ENCODE assay signal across 8 cellular contexts in genomic region chr4:88006956-88007303, GRCh38. TPM values are rescaled to one million over a fixed set of nuclear protein-coding genes. Genes with fewer than 3 reads are reported as not detected.
DNase-seq lines count a peak whose midpoint lies in the region; ATAC-seq, FAIRE-seq and TF ChIP-seq lines count a peak whose summit lies in the region.

No MANE protein-coding gene starts in this region.

- peak overlapping the region; percentile 64; the same call in 1 of the 2 replicates for H2AFZ ChIP-seq in GM12878 (ENCODE audit: control insufficient read depth, low read depth, low read length)
- H2AFZ ChIP-seq in HepG2 (ENCODE audit: low read length): no peak overlapping the region

- TF ChIP-seq POLR2A in GM12878 (IDR thresholded peaks at IDR 0.05; ENCODE audit: low read depth, low read length): no peak
- TF ChIP-seq POLR2A in HepG2 (IDR thresholded peaks at IDR 0.05; ENCODE audit: insufficient read depth in 1 of 2, low read depth in 2 of 2, low read length in 2 of 2): no peak
- TF ChIP-seq POLR2A in thyroid gland (IDR thresholded peaks at IDR 0.05): no peak

- no peak for DNase-seq in T-helper 1 cell
- no peak for DNase-seq in GM12878 (ENCODE audit: low read depth, low spot score)
- no peak for DNase-seq in HepG2 (ENCODE audit: low spot score)
- DNase-seq in thyroid gland: peak in 1 of 2 donors; percentile 8
- no peak for DNase-seq in OCI-M2 (lab: John Stamatoyannopoulos, UW; ENCODE audit: unreplicated experiment)

- SMC1A ChIA-PET in GM12878 (lab: Charles Lee; ENCODE audit: uncharacterized antibody, unreplicated experiment): interaction anchor here (0.6 kb wide), 1 partner anchor 473 kb away, joined by 3 read pairs; no protein-coding TSS in a partner anchor

- in situ Hi-C loops in GM12878 (cut with MboI) (no loop called here), HepG2 (cut with HindIII; ENCODE audit: extremely low pct_ligation_motif_present, low pct_unique_long_range_greater_than_20kb) (no loop called here)

- no peak overlapping the region for H3K4me3 ChIP-seq in GM12878
- H3K4me3 ChIP-seq in HepG2 (replicated peaks in 1 of 3; ENCODE audit: insufficient read depth in 1 of 3, low read depth in 2 of 3, low read length in 3 of 3): peak overlapping the region; percentile 70 to 84 (median 75); a peak in 5 of 6 replicates
- H3K4me3 ChIP-seq in thyroid gland (replicated peaks in 1 of 3): peak overlapping the region in 1 of 3 donors; percentile 67

- H3K4me1 ChIP-seq in GM12878 (ENCODE audit: control insufficient read depth, insufficient read depth, low read length) (peaks cover under 1% of the 10 kb centered on the region), HepG2 (ENCODE audit: insufficient read depth, low read length) (peaks cover 41% of the 10 kb centered on the region), thyroid gland (peaks cover 8 to 13% of the 10 kb centered on the region in 2 donors)

- H3K4me3 Mint-ChIP-seq in T-helper 1 cell treated with Interleukin-12 subunit alpha and Interleukin-12 subunit beta and Interleukin-4 antibody, amounts not matched to agents 30 μg/mL and 1 μg/mL, for 36 hours: peak overlapping the region; percentile 78

- TF ChIP-seq RAD21 in GM12878 (IDR thresholded peaks at IDR 0.05; ENCODE audit: insufficient read depth, low read depth, low read length) (no peak), HepG2 (CRISPR knock-in tag; IDR thresholded peaks at IDR 0.05) (no peak)

- RAD21 ChIA-PET in GM12878 (lab: Charles Lee; ENCODE audit: unreplicated experiment): no interaction called here

- TF ChIP-seq CTCF in GM12878 (IDR thresholded peaks at IDR 0.05 in 2 of 3, conservative IDR thresholded peaks at IDR 0.05 in 1 of 3; ENCODE audit: control insufficient read depth in 2 of 3, extremely low read depth in 1 of 3, insufficient read depth in 1 of 3, low read depth in 3 of 3, low read length in 3 of 3) (no peak), HepG2 (CRISPR knock-in tag; IDR thresholded peaks at IDR 0.05) (no peak), thyroid gland (IDR thresholded peaks at IDR 0.05) (no peak)

- FAIRE-seq in GM12878 (lab: Jason Lieb, UNC): peak; percentile 86
- FAIRE-seq in HepG2 (lab: Jason Lieb, UNC): no peak

- peaks cover 23% of the 10 kb centered on the region for H3K4me1 Mint-ChIP-seq in T-helper 1 cell treated with Interleukin-12 subunit alpha and Interleukin-12 subunit beta and Interleukin-4 antibody, amounts not matched to agents 30 μg/mL and 1 μg/mL, for 36 hours (ENCODE audit: low read depth)

- CTCF ChIA-PET in GM12878 (lab: Yijun Ruan, JAX): interaction anchor here (1.8 kb wide), 1 partner anchor 21 kb away, joined by 5 read pairs; no protein-coding TSS in a partner anchor
- CTCF ChIA-PET in HepG2 (lab: Yijun Ruan, JAX; ENCODE audit: low intra/inter-chr PET ratio, low total read pairs): no interaction called here

- POLR2A ChIA-PET in GM12878 (lab: Charles Lee) (no interaction called here), HepG2 (lab: Yijun Ruan, JAX) (no interaction called here)

- H3K36me3 ChIP-seq in GM12878 (ENCODE audit: control insufficient read depth in 2 of 2, insufficient read depth in 2 of 2, low read length in 1 of 2) (no peaks in the 10 kb centered on the region), HepG2 (replicated peaks in 1 of 2; ENCODE audit: control insufficient read depth in 1 of 2, insufficient read depth in 2 of 2, low read length in 2 of 2) (no peaks in the 10 kb centered on the region), thyroid gland (no peaks in the 10 kb centered on the region)

- H3K79me2 ChIP-seq in GM12878 (ENCODE audit: control insufficient read depth, insufficient read depth, low read length) (peaks cover 30% of the 10 kb centered on the region), HepG2 (ENCODE audit: insufficient read depth, low read length) (peaks cover 12% of the 10 kb centered on the region)

- H3K27me3 ChIP-seq in GM12878 (replicated peaks in 1 of 2; ENCODE audit: control insufficient read depth in 2 of 2, insufficient read depth in 2 of 2, low read length in 1 of 2) (no peaks in the 10 kb centered on the region), HepG2 (ENCODE audit: control insufficient read depth in 1 of 2, insufficient read depth in 2 of 2, low read length in 2 of 2) (peaks cover 4 to 32% of the 10 kb centered on the region in 2 experiments), thyroid gland (no peaks in the 10 kb centered on the region)

- H3K9me3 Mint-ChIP-seq in T-helper 1 cell treated with Interleukin-12 subunit alpha and Interleukin-12 subunit beta and Interleukin-4 antibody, amounts not matched to agents 30 μg/mL and 1 μg/mL, for 36 hours: no peaks in the 10 kb centered on the region

- WGBS in GM12878 (ENCODE audit: insufficient coverage, insufficient replicate concordance, low lambda C conversion rate, missing lambda C conversion rate): 58% methylated on average over 10 of the region's 10 CpGs
- 48% methylated on average over 7 of the region's 10 CpGs for WGBS in HepG2 (ENCODE audit: low lambda C conversion rate)
- WGBS in thyroid gland, 2 donors: 52 to 65% methylated on average over 9 to 10 of the region's 10 CpGs

- H3K9me3 ChIP-seq in GM12878 (replicated peaks; ENCODE audit: control insufficient read depth, insufficient read depth, low read length): no peaks in the 10 kb centered on the region
- H3K9me3 ChIP-seq in HepG2 (ENCODE audit: low read length): no peaks in the 10 kb centered on the region
- H3K9me3 ChIP-seq in thyroid gland: no peaks in the 10 kb centered on the region

- H3K27me3 Mint-ChIP-seq in T-helper 1 cell treated with Interleukin-12 subunit alpha and Interleukin-12 subunit beta and Interleukin-4 antibody, amounts not matched to agents 30 μg/mL and 1 μg/mL, for 36 hours (ENCODE audit: low read depth): peaks cover 25% of the 10 kb centered on the region

- intact Hi-C loops in GM12878 (cut with micrococcal nuclease; ENCODE audit: unreplicated experiment) (no loop called here), HepG2 (cut with micrococcal nuclease; ENCODE audit: unreplicated experiment) (no loop called here), thyroid gland (cut with DNase I) (no loop called here)

- peak overlapping the region; percentile 55 for H3K27ac Mint-ChIP-seq in T-helper 1 cell treated with Interleukin-12 subunit alpha and Interleukin-12 subunit beta and Interleukin-4 antibody, amounts not matched to agents 30 μg/mL and 1 μg/mL, for 36 hours

- H3K36me3 Mint-ChIP-seq in T-helper 1 cell treated with Interleukin-12 subunit alpha and Interleukin-12 subunit beta and Interleukin-4 antibody, amounts not matched to agents 30 μg/mL and 1 μg/mL, for 36 hours (ENCODE audit: low read depth): peaks cover 6% of the 10 kb centered on the region

- no peak for ATAC-seq in GM12878
- ATAC-seq in HepG2: peak; percentile 13
- no peak for ATAC-seq in GM18870 (IDR thresholded peaks at IDR 0.05; ENCODE audit: unreplicated experiment)
- ATAC-seq in HG03159 (IDR thresholded peaks at IDR 0.05; ENCODE audit: unreplicated experiment): no peak

- BruUV-seq in GM12878 (replicated peaks; lab: Mats Ljungman, UMichigan) (no TSS peak), HepG2 (replicated peaks; lab: Mats Ljungman, UMichigan) (no TSS peak)

- TF ChIP-seq EP300 in GM12878 (IDR thresholded peaks at IDR 0.05; ENCODE audit: borderline replicate concordance in 1 of 2, control insufficient read depth in 1 of 2, low read depth in 2 of 2, low read length in 2 of 2) (no peak), HepG2 (IDR thresholded peaks at IDR 0.05; ENCODE audit: low read depth in 2 of 2, low read length in 2 of 2) (no peak), HepG2 (CRISPR knock-in tag; IDR thresholded peaks at IDR 0.05; ENCODE audit: borderline replicate concordance) (no peak)

- H3K4me2 ChIP-seq in GM12878 (ENCODE audit: control insufficient read depth, insufficient read depth) (peak overlapping the region; percentile 61; the same call in 1 of the 2 replicates), HepG2 (ENCODE audit: low read depth, low read length) (peak overlapping the region; percentile 82)

- H4K20me1 ChIP-seq in GM12878 (ENCODE audit: control insufficient read depth, insufficient read depth): no peaks in the 10 kb centered on the region
- H4K20me1 ChIP-seq in HepG2 (ENCODE audit: insufficient read depth, low read length): no peaks in the 10 kb centered on the region

- no peak overlapping the region for H3K9ac ChIP-seq in GM12878 (ENCODE audit: control insufficient read depth, insufficient read depth, low read length)
- no peak overlapping the region for H3K9ac ChIP-seq in HepG2 (ENCODE audit: insufficient read depth, low read depth, low read length)

- no peak overlapping the region for H3K27ac ChIP-seq in GM12878 (ENCODE audit: control insufficient read depth, insufficient read depth)
- H3K27ac ChIP-seq in HepG2 (ENCODE audit: extremely low read length, insufficient read depth, low read length): no peak overlapping the region
- peak overlapping the region in 2 of 3 donors; percentile 19 to 64 for H3K27ac ChIP-seq in thyroid gland

RNA-seq across cellular contexts. Expression of gene PKD2, which starts 0.5 kb away (rescaled TPM):
- total RNA-seq in GM12878 (2013; cell fraction: nucleolus; rRNA removed): 16.6 and 20.8 TPM in 2 replicates
- total RNA-seq in GM12878 (2014; rRNA removed) (9.3 and 12.5 TPM in 2 replicates), GM12878 (2014; rRNA removed; fragmentation: Illumina TruSeq; extraction: Trizol) (13.8 and 15.5 TPM in 2 replicates), GM12878 (2021) (7.5 and 8.6 TPM in 2 replicates), HepG2 (2016; rRNA removed; fragmentation: Illumina TruSeq; extraction: Trizol) (4.6 and 9.1 TPM in 2 replicates), thyroid gland (10 to 100 TPM; 30.9 to 50.0 (median 40.7) TPM)
- 4.4 TPM for polyA plus RNA-seq in GM12878 (2011; ENCODE audit: low read depth)
- polyA plus RNA-seq in GM12878 (2011; rRNA removed) (11.0 and 15.2 TPM in 2 replicates), GM12878 (2014; fragmentation: Illumina TruSeq; extraction: Trizol) (11.4 and 18.1 TPM in 2 replicates), GM12878 (2014; fragmentation: Nextera tagmentation; extraction: Ambion mirVana) (1 to 10 TPM; 2.0 to 2.1 TPM), GM12878 (2014; rRNA removed) (8.7 and 12.4 TPM in 2 replicates), GM12878 (2016; fragmentation: Nextera tagmentation; extraction: Ambion mirVana) (1 to 10 TPM; 2.0 to 5.3 TPM), HepG2 (2011; rRNA removed) (5.3 and 5.6 TPM in 2 replicates)
- 3.2 and 3.9 TPM in 2 replicates for polyA plus RNA-seq in GM12878 (2011; cell fraction: cytosol; rRNA removed)
- polyA plus RNA-seq in GM12878 (2011; cell fraction: nucleus; rRNA removed): 23.7 and 36.4 TPM in 2 replicates
- polyA plus RNA-seq in GM12878 (2012): 3.8 and 4.5 TPM in 2 replicates
- polyA minus RNA-seq in GM12878 (2011; rRNA and poly(A)+ RNA removed): 13.0 and 22.7 TPM in 2 replicates
- 1.3 and 6.2 TPM in 2 replicates for polyA minus RNA-seq in GM12878 (2011; cell fraction: cytosol; rRNA and poly(A)+ RNA removed)
- 10.3 and 15.8 TPM in 2 replicates for polyA minus RNA-seq in GM12878 (2011; cell fraction: nucleus; rRNA and poly(A)+ RNA removed)
- 7.4 TPM in 2 replicates for total RNA-seq in HepG2 (2016; cell fraction: cytosol; rRNA removed; fragmentation: Illumina TruSeq; extraction: Trizol; ENCODE audit: low read depth)
- total RNA-seq in HepG2 (2016; cell fraction: insoluble cytoplasmic fraction; rRNA removed; fragmentation: Illumina TruSeq; extraction: Trizol): 5.6 and 10.8 TPM in 2 replicates
- total RNA-seq in HepG2 (2016; cell fraction: membrane; rRNA removed; fragmentation: Illumina TruSeq; extraction: Trizol): 3.7 and 5.3 TPM in 2 replicates
- total RNA-seq in HepG2 (2016; cell fraction: nucleus; rRNA removed; fragmentation: Illumina TruSeq; extraction: Trizol): 16.9 and 18.7 TPM in 2 replicates
- 1.5 and 2.1 TPM in 2 replicates for polyA plus RNA-seq in HepG2 (2011; cell fraction: cytosol; rRNA removed)
- 10.9 and 16.0 TPM in 2 replicates for polyA plus RNA-seq in HepG2 (2011; cell fraction: nucleus; rRNA removed)
- 2.9 and 3.0 TPM in 2 replicates for polyA plus RNA-seq in HepG2 (2012)
- 0.50 and 0.62 TPM in 2 replicates for polyA plus RNA-seq in HepG2 (2016; cell fraction: cytosol; fragmentation: Illumina TruSeq; extraction: Trizol; ENCODE audit: low read depth)
- polyA plus RNA-seq in HepG2 (2016; cell fraction: insoluble cytoplasmic fraction; fragmentation: Illumina TruSeq; extraction: Trizol; ENCODE audit: low read depth): 3.5 and 3.6 TPM in 2 replicates
- 1.1 and 1.4 TPM in 2 replicates for polyA plus RNA-seq in HepG2 (2016; cell fraction: membrane; fragmentation: Illumina TruSeq; extraction: Trizol; ENCODE audit: low read depth)
- polyA plus RNA-seq in HepG2 (2016; cell fraction: nucleus; fragmentation: Illumina TruSeq; extraction: Trizol; ENCODE audit: insufficient read depth, low read depth): 28.6 and 32.6 TPM in 2 replicates
- polyA minus RNA-seq in HepG2 (2011; rRNA and poly(A)+ RNA removed; ENCODE audit: low replicate concordance): 8.0 and 11.0 TPM in 2 replicates
- polyA minus RNA-seq in HepG2 (2011; cell fraction: cytosol; rRNA and poly(A)+ RNA removed): 2.7 and 4.8 TPM in 2 replicates
- polyA minus RNA-seq in HepG2 (2011; cell fraction: nucleus; rRNA and poly(A)+ RNA removed): 24.5 and 25.1 TPM in 2 replicates

RNA-seq across cellular contexts. Expression of gene SPP1, which starts 31.4 kb away (rescaled TPM):
- not detected in 2 replicates for total RNA-seq in GM12878 (2013; cell fraction: nucleolus; rRNA removed)
- total RNA-seq in GM12878 (2014; rRNA removed) (not detected in 2 replicates), GM12878 (2014; rRNA removed; fragmentation: Illumina TruSeq; extraction: Trizol) (not detected in 2 replicates), GM12878 (2021) (1.1 and 1.3 TPM in 2 replicates), HepG2 (2016; rRNA removed; fragmentation: Illumina TruSeq; extraction: Trizol) (418 and 788 TPM in 2 replicates), thyroid gland (10 to 100 TPM in 2 of 4 donors, 1 to 10 TPM in 2; 1.0 to 16.7 (median 8.9) TPM)
- not detected for polyA plus RNA-seq in GM12878 (2011; ENCODE audit: low read depth)
- polyA plus RNA-seq in GM12878 (2011; rRNA removed) (0.49 and 0.78 TPM in 2 replicates), GM12878 (2014; fragmentation: Illumina TruSeq; extraction: Trizol) (not detected in 2 replicates), GM12878 (2014; fragmentation: Nextera tagmentation; extraction: Ambion mirVana) (under 1 TPM in 1 of 2 experiments, not detected in 1; 0.05 TPM), GM12878 (2014; rRNA removed) (not detected in 2 replicates), GM12878 (2016; fragmentation: Nextera tagmentation; extraction: Ambion mirVana) (under 1 TPM in 1 of 2 experiments, not detected in 1; 0.29 TPM), HepG2 (2011; rRNA removed) (258 and 682 TPM in 2 replicates)
- polyA plus RNA-seq in GM12878 (2011; cell fraction: cytosol; rRNA removed): 0.25 and 0.36 TPM in 2 replicates
- polyA plus RNA-seq in GM12878 (2011; cell fraction: nucleus; rRNA removed): 0.10 TPM in 1 of 2 replicates, not detected in the other
- polyA plus RNA-seq in GM12878 (2012): not detected in 2 replicates
- 0.46 TPM in 1 of 2 replicates, not detected in the other for polyA minus RNA-seq in GM12878 (2011; rRNA and poly(A)+ RNA removed)
- not detected in 2 replicates for polyA minus RNA-seq in GM12878 (2011; cell fraction: cytosol; rRNA and poly(A)+ RNA removed)
- not detected in 2 replicates for polyA minus RNA-seq in GM12878 (2011; cell fraction: nucleus; rRNA and poly(A)+ RNA removed)
- 44.1 and 44.9 TPM in 2 replicates for total RNA-seq in HepG2 (2016; cell fraction: cytosol; rRNA removed; fragmentation: Illumina TruSeq; extraction: Trizol; ENCODE audit: low read depth)
- 406 and 814 TPM in 2 replicates for total RNA-seq in HepG2 (2016; cell fraction: insoluble cytoplasmic fraction; rRNA removed; fragmentation: Illumina TruSeq; extraction: Trizol)
- 68.4 and 71.3 TPM in 2 replicates for total RNA-seq in HepG2 (2016; cell fraction: membrane; rRNA removed; fragmentation: Illumina TruSeq; extraction: Trizol)
- 642 and 705 TPM in 2 replicates for total RNA-seq in HepG2 (2016; cell fraction: nucleus; rRNA removed; fragmentation: Illumina TruSeq; extraction: Trizol)
- polyA plus RNA-seq in HepG2 (2011; cell fraction: cytosol; rRNA removed): 285 and 477 TPM in 2 replicates
- polyA plus RNA-seq in HepG2 (2011; cell fraction: nucleus; rRNA removed): 82.2 and 146 TPM in 2 replicates
- 66.0 and 113 TPM in 2 replicates for polyA plus RNA-seq in HepG2 (2012)
- 58.0 and 61.3 TPM in 2 replicates for polyA plus RNA-seq in HepG2 (2016; cell fraction: cytosol; fragmentation: Illumina TruSeq; extraction: Trizol; ENCODE audit: low read depth)
- 480 and 506 TPM in 2 replicates for polyA plus RNA-seq in HepG2 (2016; cell fraction: insoluble cytoplasmic fraction; fragmentation: Illumina TruSeq; extraction: Trizol; ENCODE audit: low read depth)
- 68.7 and 70.1 TPM in 2 replicates for polyA plus RNA-seq in HepG2 (2016; cell fraction: membrane; fragmentation: Illumina TruSeq; extraction: Trizol; ENCODE audit: low read depth)
- polyA plus RNA-seq in HepG2 (2016; cell fraction: nucleus; fragmentation: Illumina TruSeq; extraction: Trizol; ENCODE audit: insufficient read depth, low read depth): 1,156 and 1,237 TPM in 2 replicates
- 457 TPM in 1 of 2 replicates, not detected in the other for polyA minus RNA-seq in HepG2 (2011; rRNA and poly(A)+ RNA removed; ENCODE audit: low replicate concordance)
- 146 and 227 TPM in 2 replicates for polyA minus RNA-seq in HepG2 (2011; cell fraction: cytosol; rRNA and poly(A)+ RNA removed)
- polyA minus RNA-seq in HepG2 (2011; cell fraction: nucleus; rRNA and poly(A)+ RNA removed): 50.8 and 72.7 TPM in 2 replicates

Comparison
In these comparisons a context has a peak if more than half of its experiments do, and no peak if none do; other contexts are left out.
1. H3K27ac ChIP-seq: peak in thyroid gland (2 of 3); none in GM12878 (single experiment) and HepG2 (single experiment).